In genomic region chr2:39436592-39437521, GRCh38 we compare ENCODE assay signal across 1 cellular context.
A peak's percentile ranks its signal among the peaks of the same experiment; 100 is the strongest.
TF ChIP-seq lines count a peak whose summit lies in the region.

Gene MAP4K3 (minus strand): TSS chr2:39437285. CDS start chr2:39436987, 298 bp downstream.

TF ChIP-seq in K562, 482 proteins besides CTCF, POLR2A, EP300 and RAD21 (continued from another document and continues in another):
- TF ChIP-seq MGA (IDR thresholded peaks at IDR 0.05) = no peak
- TF ChIP-seq TRIM24 (IDR thresholded peaks at IDR 0.05) = no peak
- peak; percentile 60 for TF ChIP-seq FIP1L1 (IDR thresholded peaks at IDR 0.05; ENCODE audit: low read depth, low read length, poor library complexity, severe bottlenecking)
- TF ChIP-seq KAT2B (IDR thresholded peaks at IDR 0.05; ENCODE audit: low read depth, low read length) = no peak
- TF ChIP-seq ZSCAN29 (IDR thresholded peaks at IDR 0.05) = peak; percentile 88
- TF ChIP-seq KDM2B (CRISPR knock-in tag; IDR thresholded peaks at IDR 0.05) = 0 out of 2 replicates have a peak, but pooled peaks have one; percentile 73
- TF ChIP-seq RBM25 (IDR thresholded peaks at IDR 0.05; ENCODE audit: low read depth, low read length, severe bottlenecking) = no peak
- no peak for TF ChIP-seq BHLHE40 (IDR thresholded peaks at IDR 0.05; ENCODE audit: low read length)
- TF ChIP-seq PURB (CRISPR knock-in tag; IDR thresholded peaks at IDR 0.05; ENCODE audit: low read depth) = no peak
- TF ChIP-seq KDM4B (IDR thresholded peaks at IDR 0.05; ENCODE audit: borderline replicate concordance in 2 of 2, low read depth in 1 of 2) = no peak
- TF ChIP-seq SOX6 (IDR thresholded peaks at IDR 0.05) = peak; percentile 32; the same call in 1 of the 2 replicates
- TF ChIP-seq ZNF324 (CRISPR knock-in tag; IDR thresholded peaks at IDR 0.05) = no peak
- TF ChIP-seq NCOR1 (IDR thresholded peaks at IDR 0.05) = peak; percentile 12; the same call in 1 of the 2 replicates
- TF ChIP-seq KLF10 (CRISPR knock-in tag; IDR thresholded peaks at IDR 0.05) = no peak
- TF ChIP-seq ZNF445 (CRISPR knock-in tag; IDR thresholded peaks at IDR 0.05; ENCODE audit: low read depth) = no peak
- TF ChIP-seq WHSC1 (IDR thresholded peaks at IDR 0.05; ENCODE audit: low read length) = no peak
- no peak for TF ChIP-seq ZNF217 (CRISPR knock-in tag; IDR thresholded peaks at IDR 0.05)
- no peak for TF ChIP-seq CBFA2T2 (conservative IDR thresholded peaks at IDR 0.05)
- TF ChIP-seq ATF6 (CRISPR knock-in tag; IDR thresholded peaks at IDR 0.05) = no peak
- TF ChIP-seq ID3 (CRISPR knock-in tag; IDR thresholded peaks at IDR 0.05) = no peak
- TF ChIP-seq ID3 (tag; IDR thresholded peaks at IDR 0.05) = no peak
- TF ChIP-seq ZNF592 (IDR thresholded peaks at IDR 0.05) = peak; percentile 64; the same call in 1 of the 2 replicates
- TF ChIP-seq ZNF282 (CRISPR knock-in tag; IDR thresholded peaks at IDR 0.05) = no peak
- TF ChIP-seq SIN3A (IDR thresholded peaks at IDR 0.05; ENCODE audit: borderline replicate concordance in 2 of 2, control insufficient read depth in 1 of 2, low read depth in 2 of 2, low read length in 2 of 2) = no peak
- peak; percentile 50 to 87; a peak in 3 of 4 replicates for TF ChIP-seq MAZ (CRISPR knock-in tag; conservative IDR thresholded peaks at IDR 0.05 in 1 of 2, IDR thresholded peaks at IDR 0.05 in 1 of 2)
- TF ChIP-seq TCF15 (CRISPR knock-in tag; IDR thresholded peaks at IDR 0.05) = no peak
- TF ChIP-seq PCBP2 (IDR thresholded peaks at IDR 0.05; ENCODE audit: low read depth, low read length, poor library complexity, severe bottlenecking) = no peak
- no peak for TF ChIP-seq ZNF133 (CRISPR knock-in tag; IDR thresholded peaks at IDR 0.05)
- peak in 1 of 2 experiments; percentile 65; a peak in 2 of 4 replicates for TF ChIP-seq ZNF639 (CRISPR knock-in tag; conservative IDR thresholded peaks at IDR 0.05 in 1 of 2, IDR thresholded peaks at IDR 0.05 in 1 of 2)
- no peak for TF ChIP-seq ZNF583 (CRISPR knock-in tag; IDR thresholded peaks at IDR 0.05)
- TF ChIP-seq DMBX1 (CRISPR knock-in tag; IDR thresholded peaks at IDR 0.05; ENCODE audit: borderline replicate concordance) = peak; percentile 59; the same call in 1 of the 2 replicates
- no peak for TF ChIP-seq ATF1 (CRISPR knock-in tag; IDR thresholded peaks at IDR 0.05)
- TF ChIP-seq ATF1 (tag; IDR thresholded peaks at IDR 0.05) = peak; percentile 50; the same call in 1 of the 2 replicates
- no peak for TF ChIP-seq ESRRB (CRISPR knock-in tag; IDR thresholded peaks at IDR 0.05; ENCODE audit: borderline replicate concordance)
- no peak for TF ChIP-seq ZNF23 (CRISPR knock-in tag; IDR thresholded peaks at IDR 0.05)
- TF ChIP-seq RBM34 (IDR thresholded peaks at IDR 0.05; ENCODE audit: borderline replicate concordance, insufficient read depth, low read length) = no peak
- no peak for TF ChIP-seq SMARCC2 (IDR thresholded peaks at IDR 0.05; ENCODE audit: low read depth)
- TF ChIP-seq OTX1 (CRISPR knock-in tag; IDR thresholded peaks at IDR 0.05) = no peak
- TF ChIP-seq MAFG (tag; conservative IDR thresholded peaks at IDR 0.05) = no peak
- TF ChIP-seq THAP12 (CRISPR knock-in tag; IDR thresholded peaks at IDR 0.05) = 0 out of 2 replicates have a peak, but pooled peaks have one; percentile 44
- TF ChIP-seq NFXL1 (CRISPR knock-in tag; IDR thresholded peaks at IDR 0.05) = no peak
- no peak for TF ChIP-seq ZNF436 (CRISPR knock-in tag; IDR thresholded peaks at IDR 0.05)
- TF ChIP-seq CXXC5 (CRISPR knock-in tag; IDR thresholded peaks at IDR 0.05) = peak; percentile 95
